In the genomic region with DNA sequence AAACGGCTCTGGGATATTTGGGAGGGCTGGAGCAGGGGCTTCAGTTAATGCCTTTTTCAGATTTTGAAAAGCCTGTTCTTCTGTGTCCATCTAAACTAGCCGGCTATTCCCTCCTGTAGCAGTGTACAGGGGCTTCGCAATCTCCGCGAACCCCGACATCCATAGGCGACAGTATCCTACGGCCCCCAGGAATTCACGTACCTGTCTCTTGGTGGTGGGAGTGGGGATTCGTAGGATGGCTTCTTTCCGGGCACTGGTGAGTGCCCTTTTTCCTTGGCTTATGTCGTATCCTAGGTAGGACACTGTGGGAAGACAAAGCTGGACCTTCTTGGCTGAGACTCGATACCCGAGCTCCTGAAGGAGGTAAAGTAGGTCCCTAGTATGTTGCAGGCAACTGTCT, we compare ENCODE assay signal across 1 cellular context.
TF ChIP-seq lines count a peak whose summit lies in the region.

No MANE protein-coding gene starts in this region.

TF ChIP-seq in HCT116, 20 proteins besides CTCF, POLR2A, EP300 and RAD21 (continued from another document):
- no peak for TF ChIP-seq EZH2 (IDR thresholded peaks at IDR 0.05)
